Comparison of ENCODE assay signal across 1 cellular context in genomic region chr3:167684389-167684993, GRCh38.
TF ChIP-seq lines count a peak whose summit lies in the region.

No MANE protein-coding gene starts in this region.

TF ChIP-seq in A549, 52 proteins besides CTCF, POLR2A, EP300 and RAD21 (continued from another document):
- TF ChIP-seq SMC3 (IDR thresholded peaks at IDR 0.05) (0 out of 3 replicates have a peak, but pooled peaks have one; percentile 22), MAZ (IDR thresholded peaks at IDR 0.05; ENCODE audit: borderline replicate concordance, low read depth, low read length) (no peak), RCOR1 (IDR thresholded peaks at IDR 0.05; ENCODE audit: low read depth, low read length) (no peak), ZSCAN20 (CRISPR knock-in tag; IDR thresholded peaks at IDR 0.05) (no peak)
- TF ChIP-seq, protein P1, sequence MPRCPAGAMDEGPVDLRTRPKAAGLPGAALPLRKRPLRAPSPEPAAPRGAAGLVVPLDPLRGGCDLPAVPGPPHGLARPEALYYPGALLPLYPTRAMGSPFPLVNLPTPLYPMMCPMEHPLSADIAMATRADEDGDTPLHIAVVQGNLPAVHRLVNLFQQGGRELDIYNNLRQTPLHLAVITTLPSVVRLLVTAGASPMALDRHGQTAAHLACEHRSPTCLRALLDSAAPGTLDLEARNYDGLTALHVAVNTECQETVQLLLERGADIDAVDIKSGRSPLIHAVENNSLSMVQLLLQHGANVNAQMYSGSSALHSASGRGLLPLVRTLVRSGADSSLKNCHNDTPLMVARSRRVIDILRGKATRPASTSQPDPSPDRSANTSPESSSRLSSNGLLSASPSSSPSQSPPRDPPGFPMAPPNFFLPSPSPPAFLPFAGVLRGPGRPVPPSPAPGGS (IDR thresholded peaks at IDR 0.05) = no peak
